ENCODE assay signal across 8 cellular contexts in the genomic region with DNA sequence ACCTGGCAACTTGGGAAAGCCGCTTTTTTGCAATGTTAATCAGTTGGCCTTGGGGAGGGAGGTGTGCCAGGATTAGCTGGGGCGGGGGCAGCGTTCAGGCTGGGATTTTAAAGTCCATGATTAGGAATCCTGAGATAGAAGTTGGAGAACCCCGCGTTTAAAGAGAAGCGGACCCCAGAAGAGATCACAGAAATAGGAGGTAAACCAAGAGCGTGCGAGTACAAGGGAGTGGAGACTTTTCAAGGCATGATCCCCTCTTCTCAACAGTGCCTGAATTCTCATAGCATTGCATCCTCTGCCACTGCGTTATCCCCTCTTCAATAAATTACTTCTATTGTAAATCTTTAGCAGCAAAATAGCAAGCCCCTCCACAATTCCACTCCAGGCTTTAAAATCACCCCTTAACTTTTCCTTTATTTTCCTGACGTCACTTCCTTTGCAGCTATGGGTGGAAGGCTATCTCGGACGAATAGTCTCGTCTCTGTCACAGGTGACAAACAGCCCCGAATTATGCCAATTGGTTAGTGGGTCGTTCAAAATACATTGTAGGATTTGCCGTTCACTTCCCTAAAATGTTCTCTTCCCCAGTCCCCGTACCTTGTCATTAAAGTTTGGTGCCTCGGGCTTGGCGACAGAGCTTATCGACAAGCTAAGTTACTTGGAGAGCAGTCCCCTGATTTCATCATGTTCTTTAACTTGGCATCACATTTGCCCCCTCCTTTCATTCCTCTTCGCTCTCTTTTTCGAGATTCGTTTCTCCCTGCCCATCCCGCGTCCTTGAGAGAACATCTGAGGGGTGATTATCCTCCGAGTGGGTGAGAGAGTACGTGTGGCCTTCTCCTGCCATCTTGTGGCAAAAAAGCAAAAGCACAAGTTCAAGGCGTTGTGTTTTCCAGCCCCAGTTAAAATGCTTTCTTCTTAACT. TPM values are rescaled to one million over a fixed set of nuclear protein-coding genes. Genes with fewer than 3 reads are reported as not detected.
DNase-seq lines count a peak whose midpoint lies in the region; ATAC-seq and TF ChIP-seq lines count a peak whose summit lies in the region.

No MANE protein-coding gene starts in this region.

- H3K4me1 Mint-ChIP-seq in activated naive CD8-positive, alpha-beta T cell treated with anti-CD3 and anti-CD28 coated beads, Interleukin-2, amount 50 U/mL, for 24 hours, result peaks cover 31% of the 10 kb centered on the region
- peaks cover 7% of the 10 kb centered on the region for H3K4me1 Mint-ChIP-seq in glutamatergic neuron (ENCODE audit: low read depth, unreplicated experiment)

- peak overlapping the region; percentile 97 for H3K4me2 ChIP-seq in MM.1S (ENCODE audit: low read depth, low read length)

- H3K4me3 ChIP-seq in GM08714 (ENCODE audit: low read length) (peak overlapping the region; percentile 92), MM.1S (ENCODE audit: low read length) (peak overlapping the region; percentile 67)

- H3K27me3 ChIP-seq in MM.1S (replicated peaks; ENCODE audit: insufficient read depth, low read length), result no peaks in the 10 kb centered on the region

- H3K27me3 Mint-ChIP-seq in activated naive CD8-positive, alpha-beta T cell treated with anti-CD3 and anti-CD28 coated beads, Interleukin-2, amount 50 U/mL, for 24 hours, result no peaks in the 10 kb centered on the region
- peaks cover 4% of the 10 kb centered on the region for H3K27me3 Mint-ChIP-seq in glutamatergic neuron (ENCODE audit: unreplicated experiment)

- H3K27ac Mint-ChIP-seq in activated naive CD8-positive, alpha-beta T cell treated with anti-CD3 and anti-CD28 coated beads, Interleukin-2, amount 50 U/mL, for 24 hours, result no peak overlapping the region
- H3K27ac Mint-ChIP-seq in glutamatergic neuron (ENCODE audit: unreplicated experiment), result no peak overlapping the region

- H2AFZ ChIP-seq in MM.1S (ENCODE audit: low read length), result peak overlapping the region; percentile 54

- H3K9ac ChIP-seq in MM.1S (ENCODE audit: low read length), result peak overlapping the region; percentile 96

- no peaks in the 10 kb centered on the region for H3K36me3 ChIP-seq in MM.1S (replicated peaks; ENCODE audit: insufficient read depth, low read length)

- no peak overlapping the region for H3K4me3 Mint-ChIP-seq in activated naive CD8-positive, alpha-beta T cell treated with anti-CD3 and anti-CD28 coated beads, Interleukin-2, amount 50 U/mL, for 24 hours
- no peak overlapping the region for H3K4me3 Mint-ChIP-seq in glutamatergic neuron (ENCODE audit: unreplicated experiment)

- H3K9me3 ChIP-seq in MM.1S (replicated peaks; ENCODE audit: insufficient read depth, low read length), result no peaks in the 10 kb centered on the region

- peak overlapping the region; percentile 98 for H3K27ac ChIP-seq in MM.1S (ENCODE audit: low read length)

- no peaks in the 10 kb centered on the region for H3K9me2 ChIP-seq in MM.1S (replicated peaks; ENCODE audit: insufficient read depth, low read length)

- H3K79me2 ChIP-seq in MM.1S (ENCODE audit: low read length), result no peaks in the 10 kb centered on the region

- H3K9me3 Mint-ChIP-seq in activated naive CD8-positive, alpha-beta T cell treated with anti-CD3 and anti-CD28 coated beads, Interleukin-2, amount 50 U/mL, for 24 hours, result no peaks in the 10 kb centered on the region
- H3K9me3 Mint-ChIP-seq in glutamatergic neuron (ENCODE audit: unreplicated experiment), result peaks cover 8% of the 10 kb centered on the region

- ATAC-seq in activated naive CD8-positive, alpha-beta T cell treated with anti-CD3 and anti-CD28 coated beads, Interleukin-2, amount 50 U/mL, for 24 hours, result no peak
- no peak for ATAC-seq in HG02588 (IDR thresholded peaks at IDR 0.05; ENCODE audit: unreplicated experiment)

- TF ChIP-seq CTCF in MM.1S (IDR thresholded peaks at IDR 0.05; ENCODE audit: low read length) (peak; percentile 80), glutamatergic neuron (IDR thresholded peaks at IDR 0.05; ENCODE audit: partially characterized antibody, unreplicated experiment) (peak; percentile 57)

- peaks cover 46% of the 10 kb centered on the region for H3F3A ChIP-seq in MM.1S (ENCODE audit: insufficient read depth, low read length)

- peaks cover 5% of the 10 kb centered on the region; the same call in 1 of the 2 replicates for H3K4me1 ChIP-seq in MM.1S (ENCODE audit: low read length)

- peaks cover 3% of the 10 kb centered on the region for H3K36me3 Mint-ChIP-seq in activated naive CD8-positive, alpha-beta T cell treated with anti-CD3 and anti-CD28 coated beads, Interleukin-2, amount 50 U/mL, for 24 hours (ENCODE audit: low read depth)
- no peaks in the 10 kb centered on the region for H3K36me3 Mint-ChIP-seq in glutamatergic neuron (ENCODE audit: unreplicated experiment)

- peak; percentile 85 for DNase-seq in MM.1S
- peak; percentile 54 for DNase-seq in activated naive CD8-positive, alpha-beta T cell treated with anti-CD3 and anti-CD28 coated beads, Interleukin-2, amount 50 U/mL, for 24 hours
- peak; percentile 40 for DNase-seq in glutamatergic neuron
- DNase-seq in occipital lobe (lab: John Stamatoyannopoulos, UW), result peak; percentile 38
- DNase-seq in GM19240 (ENCODE audit: insufficient read length, low spot score), result no peak

- no peaks in the 10 kb centered on the region for H4K20me1 ChIP-seq in MM.1S (ENCODE audit: insufficient read depth, low read length)

- TF ChIP-seq POLR2A in Raji (IDR thresholded peaks at IDR 0.05; ENCODE audit: insufficient read depth, low read depth, low read length), result peak; percentile 69

RNA-seq across cellular contexts. Expression of a gene that starts 17.1 kb away (rescaled TPM):
- total RNA-seq in glutamatergic neuron (ENCODE audit: unreplicated experiment), result not detected
- not detected for total RNA-seq in occipital lobe
